Comparison of ENCODE assay signal across 14 cellular contexts in the genomic region with DNA sequence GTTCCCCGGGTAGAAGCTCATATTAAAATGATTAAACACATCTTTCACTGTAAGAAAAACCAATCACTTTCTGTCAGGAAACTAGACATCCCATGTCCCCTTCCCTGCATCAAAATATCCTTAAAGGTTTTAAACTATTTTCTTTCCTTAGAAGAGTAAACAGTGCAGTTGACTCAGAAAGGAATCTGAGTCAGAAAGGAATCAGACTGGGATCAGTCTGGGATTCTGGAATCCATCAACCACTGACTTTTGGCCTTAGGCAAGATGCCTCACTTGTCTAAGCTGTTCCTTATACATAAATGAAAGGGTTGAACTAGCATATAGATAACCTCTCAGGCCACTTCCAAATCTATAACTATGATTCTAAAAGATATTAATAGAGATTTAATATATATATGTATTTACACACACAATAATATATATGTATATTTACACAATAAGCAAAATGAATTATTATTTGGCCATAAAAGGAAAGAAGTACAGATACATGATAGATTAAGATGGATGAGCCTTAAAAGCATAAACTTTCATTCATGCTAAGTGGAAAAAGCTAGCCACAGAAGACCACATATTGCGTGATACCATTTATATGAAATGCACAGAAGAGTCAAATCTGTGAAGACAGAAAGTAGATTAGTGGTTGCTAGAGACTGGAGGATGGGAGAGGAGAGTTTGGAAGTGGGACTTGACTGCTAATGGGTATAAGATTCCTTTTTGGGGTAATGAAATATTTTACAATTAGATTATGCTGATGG.
DNase-seq lines count a peak whose midpoint lies in the region; ATAC-seq and TF ChIP-seq lines count a peak whose summit lies in the region.
"Had no signal": no experiment of that assay in that cellular context is flagged by ENCODE, and none has a peak within 500 bp of the region (broad histone marks: within the 10 kb centered on the region; RNA-seq: fewer than 3 reads in every experiment).

No MANE protein-coding gene starts in this region.

- H3K36me3 ChIP-seq in brain microvascular endothelial cell (replicated peaks) (no peaks in the 10 kb centered on the region), kidney epithelial cell (ENCODE audit: control insufficient read depth, insufficient read depth, low read length) (no peaks in the 10 kb centered on the region)
- H3K36me3 ChIP-seq: BLaER1 treated with 17β-estradiol and CSF1 and Interleukin-3, amounts not matched to agents 10 nM and 100 nM had no signal

- no peak for TF ChIP-seq CTCF in brain microvascular endothelial cell (IDR thresholded peaks at IDR 0.05; ENCODE audit: low read depth, low read length, missing control alignments)
- TF ChIP-seq CTCF in kidney epithelial cell (IDR thresholded peaks at IDR 0.05; ENCODE audit: insufficient read depth, low read length, poor library complexity, severe bottlenecking): no peak
- TF ChIP-seq CTCF in GM13977 (IDR thresholded peaks at IDR 0.05; ENCODE audit: extremely low read depth, insufficient read depth, missing control alignments): no peak

- DNase-seq in AG08396 (ENCODE audit: low spot score) (peak; percentile 21), HT1080 (ENCODE audit: low read depth) (peak; percentile 64), brain microvascular endothelial cell (peak; percentile 40), kidney epithelial cell (ENCODE audit: low read depth) (peak; percentile 19), GM13977 (ENCODE audit: low spot score) (no peak)
- DNase-seq: activated naive CD8-positive, alpha-beta T cell treated with anti-CD3 and anti-CD28 coated beads, Interleukin-2, amount 10 ng/mL, durations not matched to agents 7 days and 5 days; left cardiac atrium; NCI-H146; nucleus accumbens; stimulated activated CD4-positive, alpha-beta T cell treated with anti-CD3 and anti-CD28 coated beads, Interleukin-2, amount 100 ng/mL, for 48 hours had no signal

- no peak overlapping the region for H3K27ac ChIP-seq in brain microvascular endothelial cell
- H3K27ac ChIP-seq: BLaER1 treated with 17β-estradiol and CSF1 and Interleukin-3, amounts not matched to agents 10 nM and 100 nM had no signal

- in situ Hi-C loops in brain microvascular endothelial cell (cut with HindIII; ENCODE audit: low pct_ligation_motif_present, low sequenced_read_pairs): no loop called here
- in situ Hi-C loops in GM13977 (cut with MboI; ENCODE audit: low pct_unique_long_range_greater_than_20kb, low sequenced_read_pairs, unreplicated experiment): loop anchor here (10.0 to 25.0 kb wide), 2 partner anchors 110 to 508 kb away; a partner anchor contains a TSS

- H3K4me3 ChIP-seq in brain microvascular endothelial cell (ENCODE audit: low read depth, low read length) (no peak overlapping the region), kidney epithelial cell (ENCODE audit: low read depth, low read length) (no peak overlapping the region)
- H3K4me3 ChIP-seq: BLaER1 treated with 17β-estradiol and CSF1 and Interleukin-3, amounts not matched to agents 10 nM and 100 nM had no signal

- ATAC-seq in HG03342 (IDR thresholded peaks at IDR 0.05; ENCODE audit: unreplicated experiment) (no peak), HG03196 (IDR thresholded peaks at IDR 0.05; ENCODE audit: unreplicated experiment) (no peak), GM18511 (IDR thresholded peaks at IDR 0.05; ENCODE audit: unreplicated experiment) (no peak)

- H3K27me3 ChIP-seq in brain microvascular endothelial cell (replicated peaks): no peaks in the 10 kb centered on the region
- H3K27me3 ChIP-seq in kidney epithelial cell (ENCODE audit: control insufficient read depth, insufficient read depth, low read length): no peaks in the 10 kb centered on the region
- H3K27me3 ChIP-seq: BLaER1 treated with 17β-estradiol and CSF1 and Interleukin-3, amounts not matched to agents 10 nM and 100 nM had no signal
